ENCODE assay signal across 15 cellular contexts in the genomic region with DNA sequence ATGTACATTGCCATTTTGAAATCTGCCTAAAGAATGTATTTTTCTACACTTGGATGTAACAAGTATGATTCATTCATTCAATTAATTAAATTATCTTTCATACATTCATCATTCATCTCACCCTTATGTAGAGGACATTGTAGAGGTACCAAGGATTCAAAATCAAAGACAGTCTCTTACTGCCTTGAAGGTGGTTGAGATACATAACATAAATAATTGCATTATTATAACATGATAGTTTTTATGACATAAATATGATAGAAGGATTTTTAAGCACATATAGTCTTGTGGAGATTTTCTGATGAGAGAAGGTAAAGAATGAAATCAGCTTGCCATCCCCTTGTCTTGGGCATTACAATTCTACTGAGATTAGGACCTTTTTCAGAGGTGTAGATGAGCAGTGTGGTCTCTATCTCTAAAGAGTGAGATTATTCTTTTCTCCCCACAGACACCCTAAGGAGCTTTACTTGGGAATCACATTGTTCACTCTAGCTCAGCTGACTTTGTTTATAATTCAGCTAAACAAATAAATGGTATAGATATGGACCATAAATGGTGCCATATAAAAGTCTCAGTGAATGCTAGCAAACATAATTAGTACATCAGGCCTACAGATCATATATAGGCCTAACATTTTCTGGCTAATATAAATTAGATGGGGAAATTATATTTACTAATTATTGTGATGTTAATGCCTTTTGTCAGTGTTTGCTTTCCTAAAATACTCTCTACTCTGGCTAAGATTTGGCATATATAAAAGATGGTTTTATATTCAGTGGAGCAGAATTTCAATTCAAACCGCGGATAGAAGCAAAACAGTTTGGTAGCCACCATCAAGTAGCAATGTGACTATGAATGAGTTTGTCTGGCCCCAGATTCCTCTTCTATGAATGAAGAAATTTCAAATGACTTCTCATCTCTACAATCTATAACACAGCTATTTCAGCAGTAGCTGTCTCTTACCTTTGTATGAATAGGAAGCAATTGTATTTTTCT. TPM values are rescaled to one million over a fixed set of nuclear protein-coding genes. Genes with fewer than 3 reads are reported as not detected.
DNase-seq lines count a peak whose midpoint lies in the region; ATAC-seq and TF ChIP-seq lines count a peak whose summit lies in the region.
"Had no signal": no experiment of that assay in that cellular context is flagged by ENCODE, and none has a peak within 500 bp of the region (broad histone marks: within the 10 kb centered on the region; RNA-seq: fewer than 3 reads in every experiment).

No MANE protein-coding gene starts in this region.

- H3K14ac ChIP-seq in neuronal stem cell (ENCODE audit: low read length) = no peak overlapping the region

- no peak overlapping the region for H2BK15ac ChIP-seq in neuronal stem cell (ENCODE audit: low read length)

- H3K4me3 Mint-ChIP-seq in stimulated activated memory B cell treated with anti-CD40 and anti-IgM and Interleukin-4, amounts not matched to agents 10 μg/mL and 1 μg/mL and 100 μg/mL, for 72 hours = peak overlapping the region; percentile 73
- H3K4me3 Mint-ChIP-seq: H9 had no signal

- peaks cover 22% of the 10 kb centered on the region for H3K36me3 Mint-ChIP-seq in stimulated activated memory B cell treated with anti-CD40 and anti-IgM and Interleukin-4, amounts not matched to agents 10 μg/mL and 1 μg/mL and 100 μg/mL, for 72 hours

- H3K4me3 ChIP-seq in GM06990 (replicated peaks; ENCODE audit: low read depth, low read length) (peak overlapping the region; percentile 70), LNCaP clone FGC (ENCODE audit: low read depth, low read length) (no peak overlapping the region), duodenal mucosa (ENCODE audit: low read depth in 1 of 2, low read length in 2 of 2) (peak overlapping the region; percentile 53 to 65), neuronal stem cell (ENCODE audit: low read length in 2 of 2) (no peak overlapping the region)
- H3K4me3 ChIP-seq: SK-N-MC had no signal

- H4K8ac ChIP-seq in neuronal stem cell (ENCODE audit: low read depth, low read length) = no peak overlapping the region

- H3K9ac ChIP-seq in duodenal mucosa (ENCODE audit: low read depth in 1 of 2, low read length in 2 of 2) (peak overlapping the region in 1 of 2 donors; percentile 39), neuronal stem cell (ENCODE audit: low read depth, low read length, poor library complexity) (no peak overlapping the region)
- H3K9ac ChIP-seq: parathyroid adenoma had no signal

- H3K4me1 Mint-ChIP-seq in stimulated activated memory B cell treated with anti-CD40 and anti-IgM and Interleukin-4, amounts not matched to agents 10 μg/mL and 1 μg/mL and 100 μg/mL, for 72 hours = peaks cover 29% of the 10 kb centered on the region

- TF ChIP-seq CTCF in GM06990 (IDR thresholded peaks at IDR 0.05; ENCODE audit: insufficient read depth, low read length, poor library complexity, severe bottlenecking) = no peak
- TF ChIP-seq CTCF in LNCaP clone FGC (IDR thresholded peaks at IDR 0.05; ENCODE audit: control insufficient read depth, extremely low read depth, insufficient read depth) = no peak

- no peak overlapping the region for H4K91ac ChIP-seq in neuronal stem cell (ENCODE audit: low read depth, low read length, poor library complexity)

- no peak overlapping the region for H2BK120ac ChIP-seq in neuronal stem cell (ENCODE audit: low read depth, low read length)

- peak overlapping the region; percentile 64 for H3K27ac Mint-ChIP-seq in stimulated activated memory B cell treated with anti-CD40 and anti-IgM and Interleukin-4, amounts not matched to agents 10 μg/mL and 1 μg/mL and 100 μg/mL, for 72 hours
- H3K27ac Mint-ChIP-seq: H9 had no signal

- H3K4me2 ChIP-seq in neuronal stem cell (ENCODE audit: insufficient read depth, low read length, poor library complexity, severe bottlenecking) = no peak overlapping the region

- no peak overlapping the region for H3K18ac ChIP-seq in neuronal stem cell (ENCODE audit: low read length)

- H3K36me3 ChIP-seq in GM06990 (ENCODE audit: control insufficient read depth, insufficient read depth, low read length) (no peaks in the 10 kb centered on the region), duodenal mucosa (ENCODE audit: control insufficient read depth in 1 of 2, insufficient read depth in 2 of 2, low read length in 2 of 2) (no peaks in the 10 kb centered on the region), neuronal stem cell (replicated peaks in 1 of 2; ENCODE audit: control insufficient read depth in 2 of 2, insufficient read depth in 2 of 2, low read length in 2 of 2) (no peaks in the 10 kb centered on the region)

- no peaks in the 10 kb centered on the region for H3K27me3 ChIP-seq in GM06990 (replicated peaks; ENCODE audit: control insufficient read depth, insufficient read depth, low read length)
- no peaks in the 10 kb centered on the region for H3K27me3 ChIP-seq in duodenal mucosa (ENCODE audit: control insufficient read depth in 1 of 2, insufficient read depth in 2 of 2, low read length in 2 of 2)
- no peaks in the 10 kb centered on the region for H3K27me3 ChIP-seq in neuronal stem cell (ENCODE audit: control insufficient read depth in 3 of 3, insufficient read depth in 3 of 3, low read depth in 1 of 3, low read length in 3 of 3)

- no peak overlapping the region for H3K23ac ChIP-seq in neuronal stem cell (ENCODE audit: low read depth, low read length, poor library complexity)

- H3K4me1 ChIP-seq in duodenal mucosa (ENCODE audit: control insufficient read depth in 1 of 2, insufficient read depth in 2 of 2, low read length in 2 of 2) (peaks cover 3 to 4% of the 10 kb centered on the region in 2 donors), neuronal stem cell (ENCODE audit: control insufficient read depth in 2 of 2, insufficient read depth in 1 of 2, low read depth in 1 of 2, low read length in 2 of 2) (peaks cover 0 to 4% of the 10 kb centered on the region in 2 donors)
- H3K4me1 ChIP-seq: parathyroid adenoma had no signal

- no peak overlapping the region for H2AK5ac ChIP-seq in neuronal stem cell (ENCODE audit: low read depth, low read length)

- H3K9me3 ChIP-seq in duodenal mucosa (ENCODE audit: control insufficient read depth in 1 of 2, low read length in 2 of 2) = no peaks in the 10 kb centered on the region
- H3K9me3 ChIP-seq in neuronal stem cell (replicated peaks in 1 of 2; ENCODE audit: control insufficient read depth in 2 of 2, insufficient read depth in 1 of 2, low read depth in 1 of 2, low read length in 2 of 2) = no peaks in the 10 kb centered on the region

- no peak overlapping the region for H2BK5ac ChIP-seq in neuronal stem cell (ENCODE audit: low read length)

- no peak overlapping the region for H3K4ac ChIP-seq in neuronal stem cell (ENCODE audit: low read length)

- ATAC-seq in stimulated activated memory B cell treated with anti-CD40 and anti-IgM and Interleukin-4, amounts not matched to agents 10 μg/mL and 1 μg/mL and 100 μg/mL, for 72 hours = no peak
- ATAC-seq: left cardiac atrium had no signal

- H3K79me1 ChIP-seq in neuronal stem cell (ENCODE audit: low read depth, low read length) = no peaks in the 10 kb centered on the region

- H3K27ac ChIP-seq in duodenal mucosa (ENCODE audit: low read depth, low read length) = no peak overlapping the region
- no peak overlapping the region for H3K27ac ChIP-seq in neuronal stem cell (replicated peaks; ENCODE audit: low read length)
- H3K27ac ChIP-seq: parathyroid adenoma, SK-N-MC had no signal

- no peak overlapping the region for H2BK12ac ChIP-seq in neuronal stem cell (ENCODE audit: low read length)

- H3K27me3 Mint-ChIP-seq in stimulated activated memory B cell treated with anti-CD40 and anti-IgM and Interleukin-4, amounts not matched to agents 10 μg/mL and 1 μg/mL and 100 μg/mL, for 72 hours = no peaks in the 10 kb centered on the region

- H2AFZ ChIP-seq in neuronal stem cell (ENCODE audit: low read length) = no peak overlapping the region
- H2AFZ ChIP-seq: parathyroid adenoma had no signal

- DNase-seq in GM06990 (ENCODE audit: extremely low read depth, insufficient read length) (no peak), LNCaP clone FGC (ENCODE audit: low read depth) (peak; percentile 35), EL (no peak), NCI-H1417 (lab: John Stamatoyannopoulos, UW) (no peak), neuronal stem cell (ENCODE audit: low spot score) (no peak)
- DNase-seq: aorta, glutamatergic neuron, H9, left cardiac atrium, NCI-H1436, NCI-H774 had no signal

- WGBS in neuronal stem cell (ENCODE audit: extremely low coverage in 2 of 2, insufficient read length in 2 of 2, insufficient replicate concordance in 1 of 2), 2 donors = no CpG with 5 or more reads among the region's 2 CpGs

- no peaks in the 10 kb centered on the region for H3K9me3 Mint-ChIP-seq in stimulated activated memory B cell treated with anti-CD40 and anti-IgM and Interleukin-4, amounts not matched to agents 10 μg/mL and 1 μg/mL and 100 μg/mL, for 72 hours
- H3K9me3 Mint-ChIP-seq: H9 had no signal

RNA-seq across cellular contexts. Expression of a gene that starts 1.9 kb away (rescaled TPM):
- not detected for polyA plus RNA-seq in neuronal stem cell (2013, experiment 1 of 2)
- polyA plus RNA-seq in neuronal stem cell (2013, experiment 2 of 2) = not detected

RNA-seq across cellular contexts. Expression of a gene that starts 58.5 kb away (rescaled TPM):
- not detected for polyA plus RNA-seq in neuronal stem cell (2013, experiment 1 of 2)
- polyA plus RNA-seq in neuronal stem cell (2013, experiment 2 of 2) = not detected

Comparison
In these comparisons a context has a peak if more than half of its experiments do, and no peak if none do; other contexts are left out.
1. H3K4me3 ChIP-seq: peak in GM06990 (single experiment) and duodenal mucosa (2 of 2); none in LNCaP clone FGC (single experiment) and neuronal stem cell (0 of 2).